9 cellular contexts compared by ENCODE assay signal in the genomic region with DNA sequence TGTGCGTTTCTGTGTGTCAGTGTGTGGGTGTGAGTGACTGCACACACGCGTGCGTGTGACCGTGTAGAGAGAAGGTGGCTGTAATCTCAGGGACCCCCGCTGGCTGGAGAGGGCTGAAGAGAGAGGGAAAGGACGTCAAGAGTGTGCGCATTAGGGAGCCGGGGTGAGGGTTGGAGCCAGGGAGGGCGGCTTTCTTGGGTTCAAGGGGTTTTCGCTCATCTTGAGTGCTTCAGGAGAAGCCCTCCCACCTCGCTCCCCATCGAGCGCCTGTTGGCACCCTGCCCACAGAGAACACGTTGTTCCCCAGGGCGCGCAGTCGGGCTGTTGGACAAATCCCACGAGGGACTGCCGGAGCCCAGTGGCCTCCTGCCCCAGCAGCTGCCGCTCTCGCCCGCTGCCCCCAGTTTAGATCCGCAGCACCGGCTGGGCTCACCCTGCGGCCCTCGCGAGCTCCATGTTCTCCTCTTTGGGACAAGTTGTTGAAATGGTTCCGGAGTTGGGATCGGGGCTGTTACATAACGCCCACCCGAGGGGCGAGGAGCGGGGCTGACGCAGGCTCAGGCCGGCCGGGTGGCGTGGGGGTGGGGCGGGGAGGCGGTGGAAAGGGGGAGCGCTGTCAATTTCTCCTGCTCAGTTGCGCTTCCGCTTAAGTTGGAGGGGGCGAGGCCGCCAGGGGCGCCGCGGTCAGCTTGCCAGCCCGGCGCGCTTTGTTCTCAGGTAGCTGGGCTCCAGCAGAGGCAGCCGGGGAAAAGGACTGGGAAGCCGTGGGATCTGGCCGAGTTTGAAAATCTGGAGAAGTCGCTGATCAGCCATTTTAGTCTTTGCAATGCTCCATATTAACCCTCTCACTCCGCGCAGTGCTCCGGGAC. TPM values are rescaled to one million over a fixed set of nuclear protein-coding genes. Genes with fewer than 3 reads are reported as not detected.
DNase-seq lines count a peak whose midpoint lies in the region; ATAC-seq and TF ChIP-seq lines count a peak whose summit lies in the region.
"Had no signal": no experiment of that assay in that cellular context is flagged by ENCODE, and none has a peak within 500 bp of the region (broad histone marks: within the 10 kb centered on the region; RNA-seq: fewer than 3 reads in every experiment).

No MANE protein-coding gene starts in this region.

- POLR2A ChIA-PET in activated CD4-positive, alpha-beta T cell treated with anti-CD3 and anti-CD28 coated beads for 36 hours (lab: Charles Lee): no interaction called here
- POLR2A ChIA-PET in activated CD8-positive, alpha-beta T cell treated with anti-CD3 and anti-CD28 coated beads for 36 hours (lab: Charles Lee): no interaction called here

- H3K4me1 ChIP-seq in muscle layer of duodenum (ENCODE audit: control insufficient read depth in 1 of 2, insufficient read depth in 2 of 2, low read length in 2 of 2): peaks cover 0 to 29% of the 10 kb centered on the region in 2 donors

- intact Hi-C loops in activated CD4-positive, alpha-beta T cell treated with anti-CD3 and anti-CD28 coated beads for 36 hours (cut with DNase I, micrococcal nuclease): no loop called here
- intact Hi-C loops in activated CD8-positive, alpha-beta T cell treated with anti-CD3 and anti-CD28 coated beads for 36 hours (cut with micrococcal nuclease): no loop called here

- H3K27ac ChIP-seq in coronary artery (peak overlapping the region; percentile 51 to 82), muscle layer of duodenum (ENCODE audit: low read length) (no peak overlapping the region)

- peaks cover 8% of the 10 kb centered on the region for H3K9me3 Mint-ChIP-seq in activated CD4-positive, alpha-beta T cell treated with anti-CD3 and anti-CD28 coated beads for 36 hours (ENCODE audit: low read depth)
- H3K9me3 Mint-ChIP-seq in activated CD8-positive, alpha-beta T cell treated with anti-CD3 and anti-CD28 coated beads for 36 hours: peaks cover 8% of the 10 kb centered on the region

- no peak for ATAC-seq in activated CD4-positive, alpha-beta T cell treated with anti-CD3 and anti-CD28 coated beads for 36 hours
- ATAC-seq in GM21786 (IDR thresholded peaks at IDR 0.05; ENCODE audit: unreplicated experiment) (no peak), HG02678 (IDR thresholded peaks at IDR 0.05; ENCODE audit: unreplicated experiment) (no peak)
- no peak for ATAC-seq in activated CD8-positive, alpha-beta T cell treated with anti-CD3 and anti-CD28 coated beads for 36 hours

- no peaks in the 10 kb centered on the region for H3K36me3 ChIP-seq in muscle layer of duodenum (ENCODE audit: control insufficient read depth in 1 of 2, insufficient read depth in 2 of 2, low read length in 2 of 2)

- H3K4me1 Mint-ChIP-seq in activated CD4-positive, alpha-beta T cell treated with anti-CD3 and anti-CD28 coated beads for 36 hours: no peaks in the 10 kb centered on the region
- no peaks in the 10 kb centered on the region for H3K4me1 Mint-ChIP-seq in activated CD8-positive, alpha-beta T cell treated with anti-CD3 and anti-CD28 coated beads for 36 hours (ENCODE audit: low read depth)

- peaks cover 5% of the 10 kb centered on the region for H3K36me3 Mint-ChIP-seq in activated CD4-positive, alpha-beta T cell treated with anti-CD3 and anti-CD28 coated beads for 36 hours (ENCODE audit: low read depth)
- no peaks in the 10 kb centered on the region for H3K36me3 Mint-ChIP-seq in activated CD8-positive, alpha-beta T cell treated with anti-CD3 and anti-CD28 coated beads for 36 hours (ENCODE audit: low read depth)

- H3K27me3 Mint-ChIP-seq in activated CD4-positive, alpha-beta T cell treated with anti-CD3 and anti-CD28 coated beads for 36 hours: peaks cover 27% of the 10 kb centered on the region
- peaks cover 30% of the 10 kb centered on the region for H3K27me3 Mint-ChIP-seq in activated CD8-positive, alpha-beta T cell treated with anti-CD3 and anti-CD28 coated beads for 36 hours

- DNase-seq in AG10803 (ENCODE audit: low read depth) (no peak), NCI-H2029 treated with DMSO at 0.1 percent for 48 hours (lab: John Stamatoyannopoulos, UW) (peak; percentile 50), coronary artery (ENCODE audit: low spot score) (no peak)
- DNase-seq in activated CD4-positive, alpha-beta T cell treated with anti-CD3 and anti-CD28 coated beads for 36 hours: no peak
- no peak for DNase-seq in activated CD8-positive, alpha-beta T cell treated with anti-CD3 and anti-CD28 coated beads for 36 hours
- DNase-seq: OCI-M1 had no signal

- TF ChIP-seq CTCF in AG10803 (conservative IDR thresholded peaks at IDR 0.05; ENCODE audit: low read length): no peak
- no peak for TF ChIP-seq CTCF in coronary artery (IDR thresholded peaks at IDR 0.05)
- no peak for TF ChIP-seq CTCF in activated CD8-positive, alpha-beta T cell treated with anti-CD3 and anti-CD28 coated beads for 36 hours (IDR thresholded peaks at IDR 0.05)

- peak overlapping the region; percentile 40 for H3K4me3 ChIP-seq in AG10803 (ENCODE audit: low read length)
- peak overlapping the region; percentile 79 for H3K4me3 ChIP-seq in coronary artery
- H3K4me3 ChIP-seq in muscle layer of duodenum (ENCODE audit: low read depth in 1 of 2, low read length in 2 of 2): peak overlapping the region; percentile 23 to 64

- H3K27ac Mint-ChIP-seq in activated CD4-positive, alpha-beta T cell treated with anti-CD3 and anti-CD28 coated beads for 36 hours: no peak overlapping the region
- H3K27ac Mint-ChIP-seq in activated CD8-positive, alpha-beta T cell treated with anti-CD3 and anti-CD28 coated beads for 36 hours: no peak overlapping the region

- H3K4me3 Mint-ChIP-seq in activated CD4-positive, alpha-beta T cell treated with anti-CD3 and anti-CD28 coated beads for 36 hours: no peak overlapping the region
- H3K4me3 Mint-ChIP-seq in activated CD8-positive, alpha-beta T cell treated with anti-CD3 and anti-CD28 coated beads for 36 hours: no peak overlapping the region

- CTCF ChIA-PET in activated CD4-positive, alpha-beta T cell treated with anti-CD3 and anti-CD28 coated beads for 36 hours (lab: Charles Lee): no interaction called here
- CTCF ChIA-PET in activated CD8-positive, alpha-beta T cell treated with anti-CD3 and anti-CD28 coated beads for 36 hours (lab: Charles Lee): no interaction called here

- H3K9me3 ChIP-seq in muscle layer of duodenum (ENCODE audit: control insufficient read depth in 1 of 2, low read length in 2 of 2): no peaks in the 10 kb centered on the region

- H3K27me3 ChIP-seq in muscle layer of duodenum (ENCODE audit: low read depth, low read length): peaks cover 30% of the 10 kb centered on the region

RNA-seq across cellular contexts. Expression of gene GRIA2, which starts 1.6 kb away (rescaled TPM):
- not detected for total RNA-seq in activated CD4-positive, alpha-beta T cell treated with anti-CD3 and anti-CD28 coated beads for 36 hours
- total RNA-seq in activated CD8-positive, alpha-beta T cell treated with anti-CD3 and anti-CD28 coated beads for 36 hours: not detected
